ENCODE assay signal across 9 cellular contexts in the genomic region with DNA sequence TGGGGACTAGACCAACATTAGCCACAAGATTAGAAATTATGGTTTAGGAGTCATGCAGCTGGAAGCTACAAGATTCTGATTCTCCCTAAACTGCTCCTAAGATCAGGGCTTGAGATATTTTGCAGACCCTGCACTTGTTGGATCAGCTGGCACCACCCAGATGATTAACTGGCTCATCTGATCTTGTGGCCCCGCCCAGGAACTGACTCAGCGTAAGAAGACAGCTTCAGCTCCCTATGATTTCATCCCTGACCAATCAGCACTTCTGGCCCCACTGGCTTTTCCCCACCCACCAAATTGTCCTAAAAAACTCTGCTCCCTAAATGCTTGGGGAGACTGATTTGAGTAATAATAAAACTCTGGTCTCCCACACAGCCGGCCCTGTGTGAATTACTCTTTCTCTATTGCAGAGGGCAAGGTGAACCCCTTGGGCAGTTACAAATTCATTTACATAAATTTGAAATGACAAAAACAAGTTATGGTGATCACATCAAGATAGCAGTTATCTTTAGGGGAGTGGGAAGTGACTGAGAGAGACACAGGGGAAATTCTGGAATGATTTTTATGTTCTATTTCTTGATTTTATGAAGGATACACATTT.
DNase-seq lines count a peak whose midpoint lies in the region; ATAC-seq lines count a peak whose summit lies in the region.
"Had no signal": no experiment of that assay in that cellular context is flagged by ENCODE, and none has a peak within 500 bp of the region (broad histone marks: within the 10 kb centered on the region; RNA-seq: fewer than 3 reads in every experiment).

No MANE protein-coding gene starts in this region.

- POLR2A ChIA-PET in naive thymus-derived CD8-positive, alpha-beta T cell (lab: Charles Lee): no interaction called here

- ATAC-seq in naive thymus-derived CD8-positive, alpha-beta T cell: no peak

- DNase-seq in DMS 273 (lab: John Stamatoyannopoulos, UW; ENCODE audit: unreplicated experiment) (peak; percentile 17), DMS 273 treated with DMSO at 0.1 percent for 48 hours (lab: John Stamatoyannopoulos, UW) (no peak), RPMI7951 (ENCODE audit: low read depth) (peak; percentile 64), epithelial cell of prostate (ENCODE audit: low read depth, low spot score) (peak; percentile 83), 8988T (no peak), occipital lobe (lab: John Stamatoyannopoulos, UW) (no peak)
- peak; percentile 71 for DNase-seq in stimulated activated CD4-positive, alpha-beta T cell treated with anti-CD3 and anti-CD28 coated beads, Interleukin-1b, Interleukin-23, amount 100 ng/mL, for 48 hours
- no peak for DNase-seq in naive thymus-derived CD8-positive, alpha-beta T cell

- peak overlapping the region; percentile 99 for H3K27ac ChIP-seq in epithelial cell of prostate
- H3K27ac ChIP-seq: 22Rv1 had no signal

- H3K36me3 Mint-ChIP-seq in naive thymus-derived CD8-positive, alpha-beta T cell: no peaks in the 10 kb centered on the region

- no peak overlapping the region for H3K4me3 Mint-ChIP-seq in naive thymus-derived CD8-positive, alpha-beta T cell

- peaks cover 0 to 32% (median 4%) of the 10 kb centered on the region in 4 donors for H3K4me1 Mint-ChIP-seq in naive thymus-derived CD8-positive, alpha-beta T cell

- H3K27ac Mint-ChIP-seq in naive thymus-derived CD8-positive, alpha-beta T cell: no peak overlapping the region

- no peaks in the 10 kb centered on the region for H3K27me3 Mint-ChIP-seq in naive thymus-derived CD8-positive, alpha-beta T cell

- peaks cover 0 to 2% (median 0%) of the 10 kb centered on the region in 9 donors for H3K9me3 Mint-ChIP-seq in naive thymus-derived CD8-positive, alpha-beta T cell

Comparison
In these comparisons a context has a peak if more than half of its experiments do, and no peak if none do; other contexts are left out.
1. DNase-seq: peak in DMS 273 (single experiment), RPMI7951 (single experiment), epithelial cell of prostate (single experiment) and stimulated activated CD4-positive, alpha-beta T cell treated with anti-CD3 and anti-CD28 coated beads, Interleukin-1b, Interleukin-23, amount 100 ng/mL, for 48 hours (single experiment); none in DMS 273 treated with DMSO at 0.1 percent for 48 hours (single experiment), 8988T (single experiment), naive thymus-derived CD8-positive, alpha-beta T cell (0 of 10) and occipital lobe (single experiment).